Comparison of ENCODE assay signal across 8 cellular contexts in genomic region chrX:10110984-10111363, GRCh38. TPM values are rescaled to one million over a fixed set of nuclear protein-coding genes. Genes with fewer than 3 reads are reported as not detected.
A peak's percentile ranks its signal among the peaks of the same experiment; 100 is the strongest.
DNase-seq lines count a peak whose midpoint lies in the region; ATAC-seq, FAIRE-seq and TF ChIP-seq lines count a peak whose summit lies in the region.

No MANE protein-coding gene starts in this region.

- H3K4me3 ChIP-seq in kidney (ENCODE audit: low read length in 2 of 2), result no peak overlapping the region

- no peak for TF ChIP-seq CTCF in kidney (IDR thresholded peaks at IDR 0.05; ENCODE audit: borderline replicate concordance, extremely low read depth, insufficient read depth)

- H3K27ac ChIP-seq in kidney (ENCODE audit: low read depth in 2 of 2, low read length in 2 of 2), result no peak overlapping the region

- intact Hi-C loops in left ventricle myocardium superior (cut with micrococcal nuclease), result no loop called here
- intact Hi-C loops in kidney (cut with DNase I), result no loop called here

- no peak for FAIRE-seq in kidney (lab: Jason Lieb, UNC)

- DNase-seq in EH (ENCODE audit: low read depth), result peak; percentile 19
- peak; percentile 64 to 75 for DNase-seq in activated CD4-positive, alpha-beta T cell treated with anti-CD3 and anti-CD28 coated beads, Interleukin-2, amount 50 U/mL, for 48 hours
- DNase-seq in left ventricle myocardium superior, result no peak
- peak; percentile 3 to 81 (median 61) for DNase-seq in stimulated activated naive CD4-positive, alpha-beta T cell (lab: John Stamatoyannopoulos, UW)
- DNase-seq in SW 1271 (lab: John Stamatoyannopoulos, UW), result no peak
- DNase-seq in kidney, result no peak

- no peaks in the 10 kb centered on the region for H3K36me3 ChIP-seq in kidney (ENCODE audit: control insufficient read depth in 1 of 2, insufficient read depth in 2 of 2, low read length in 2 of 2)

- ATAC-seq in HG02852 (IDR thresholded peaks at IDR 0.05; ENCODE audit: unreplicated experiment) (peak; percentile 41), left ventricle myocardium superior (peak; percentile 51), GM21619 (IDR thresholded peaks at IDR 0.05; ENCODE audit: unreplicated experiment) (no peak)

- H3K9me3 ChIP-seq in kidney (ENCODE audit: control insufficient read depth in 1 of 2, low read length in 2 of 2), result no peaks in the 10 kb centered on the region

- peaks cover 0 to 3% of the 10 kb centered on the region in 2 donors for H3K4me1 ChIP-seq in kidney (ENCODE audit: control insufficient read depth in 1 of 2, insufficient read depth in 1 of 2, low read depth in 1 of 2, low read length in 2 of 2)

- H3K9ac ChIP-seq in kidney (ENCODE audit: low read length in 2 of 2), result no peak overlapping the region

RNA-seq across cellular contexts. Expression of gene CLCN4, which starts 45.8 kb away (rescaled TPM):
- total RNA-seq in left ventricle myocardium superior, result 30.0 TPM
- total RNA-seq in kidney, result 7.3 TPM
- 2.4 TPM for polyA plus RNA-seq in kidney (ENCODE audit: insufficient read depth, low read depth, low replicate concordance)

Comparison
In these comparisons a context has a peak if more than half of its experiments do, and no peak if none do; other contexts are left out.
1. DNase-seq: peak in EH (single experiment), activated CD4-positive, alpha-beta T cell treated with anti-CD3 and anti-CD28 coated beads, Interleukin-2, amount 50 U/mL, for 48 hours (2 of 2) and stimulated activated naive CD4-positive, alpha-beta T cell (6 of 6); none in left ventricle myocardium superior (single experiment), SW 1271 (0 of 2) and kidney (single experiment).